Comparison of ENCODE assay signal across 19 cellular contexts in genomic region chr12:104953323-104953722, GRCh38. TPM values are rescaled to one million over a fixed set of nuclear protein-coding genes. Genes with fewer than 3 reads are reported as not detected.
DNase-seq lines count a peak whose midpoint lies in the region; ATAC-seq, FAIRE-seq and TF ChIP-seq lines count a peak whose summit lies in the region.
"Had no signal": no experiment of that assay in that cellular context is flagged by ENCODE, and none has a peak within 500 bp of the region (broad histone marks: within the 10 kb centered on the region; RNA-seq: fewer than 3 reads in every experiment).

No MANE protein-coding gene starts in this region.

- no peaks in the 10 kb centered on the region for H3K9me3 Mint-ChIP-seq in CD8-positive, alpha-beta memory T cell
- H3K9me3 Mint-ChIP-seq: CD4-positive, alpha-beta T cell; HFFc6 had no signal

- H3K36me3 Mint-ChIP-seq in CD8-positive, alpha-beta memory T cell, result peaks cover 0 to 2% (median 0%) of the 10 kb centered on the region in 3 donors

- no peak for ATAC-seq in HG02678 (IDR thresholded peaks at IDR 0.05; ENCODE audit: unreplicated experiment)
- ATAC-seq: activated CD4-positive, CD25-positive, alpha-beta regulatory T cell treated with anti-CD3 and anti-CD28 coated beads, Interleukin-2, amount 50 U/mL, for 24 hours had no signal

- H3K27ac Mint-ChIP-seq in CD8-positive, alpha-beta memory T cell, result peak overlapping the region in 1 of 8 donors; percentile 90
- H3K27ac Mint-ChIP-seq: CD4-positive, alpha-beta T cell; HFFc6 had no signal

- peaks cover 0 to 8% of the 10 kb centered on the region in 2 donors for H3K27me3 Mint-ChIP-seq in CD8-positive, alpha-beta memory T cell
- H3K27me3 Mint-ChIP-seq: CD4-positive, alpha-beta T cell had no signal

- H3K4me1 ChIP-seq in muscle layer of duodenum (ENCODE audit: control insufficient read depth in 1 of 2, insufficient read depth in 2 of 2, low read length in 2 of 2), result no peaks in the 10 kb centered on the region
- no peaks in the 10 kb centered on the region for H3K4me1 ChIP-seq in CD8-positive, alpha-beta memory T cell (ENCODE audit: insufficient read depth, low read length)
- H3K4me1 ChIP-seq: parathyroid adenoma had no signal

- TF ChIP-seq CTCF in 22Rv1 (IDR thresholded peaks at IDR 0.05) (no peak), D721Med (IDR thresholded peaks at IDR 0.05; ENCODE audit: insufficient read depth, missing control alignments) (no peak)

- H3K27me3 ChIP-seq in muscle layer of duodenum (ENCODE audit: low read depth, low read length), result no peaks in the 10 kb centered on the region
- no peaks in the 10 kb centered on the region for H3K27me3 ChIP-seq in CD8-positive, alpha-beta memory T cell (ENCODE audit: insufficient read depth, low read length, poor library complexity, severe bottlenecking)
- H3K27me3 ChIP-seq: tibial nerve had no signal

- peaks cover 6 to 10% (median 7%) of the 10 kb centered on the region in 3 donors for H3K4me1 Mint-ChIP-seq in CD8-positive, alpha-beta memory T cell

- H3K4me3 Mint-ChIP-seq in CD8-positive, alpha-beta memory T cell, result no peak overlapping the region
- H3K4me3 Mint-ChIP-seq: CD4-positive, alpha-beta T cell; HFFc6 had no signal

- H3K9me3 ChIP-seq in muscle layer of duodenum (ENCODE audit: control insufficient read depth in 1 of 2, low read length in 2 of 2), result no peaks in the 10 kb centered on the region
- no peaks in the 10 kb centered on the region for H3K9me3 ChIP-seq in CD8-positive, alpha-beta memory T cell (ENCODE audit: low read length)
- H3K9me3 ChIP-seq: tibial nerve had no signal

- FAIRE-seq in D721Med (lab: Jason Lieb, UNC), result no peak
- FAIRE-seq: A204.1 had no signal

- CTCF ChIA-PET in CD8-positive, alpha-beta memory T cell (lab: Charles Lee), result interaction anchor here (2.1 kb wide), 1 partner anchor 572 kb away, joined by 7 read pairs; no protein-coding TSS in a partner anchor

- 0 out of 2 replicates have a peak overlapping the region, but pooled peaks have one; percentile 12 for H3K27ac ChIP-seq in 22Rv1
- H3K27ac ChIP-seq in muscle layer of duodenum (ENCODE audit: low read length), result peak overlapping the region; percentile 64
- H3K27ac ChIP-seq in CD8-positive, alpha-beta memory T cell (ENCODE audit: low read depth, low read length), result no peak overlapping the region
- H3K27ac ChIP-seq: parathyroid adenoma had no signal

- DNase-seq in M059J (ENCODE audit: low read depth) (peak; percentile 29), dermis blood vessel endothelial cell (peak; percentile 7), D721Med (ENCODE audit: insufficient read length, low spot score) (no peak), OCI-M2 (lab: John Stamatoyannopoulos, UW; ENCODE audit: unreplicated experiment) (no peak)
- no peak for DNase-seq in CD8-positive, alpha-beta memory T cell
- DNase-seq: CD4-positive, alpha-beta T cell; central memory CD4-positive, alpha-beta T cell; EL; HFFc6; left cardiac atrium; NCI-H2029; T1000 had no signal

- H3K4me3 ChIP-seq in muscle layer of duodenum (ENCODE audit: low read depth in 1 of 2, low read length in 2 of 2), result no peak overlapping the region
- no peak overlapping the region for H3K4me3 ChIP-seq in CD8-positive, alpha-beta memory T cell (ENCODE audit: low read length)
- H3K4me3 ChIP-seq: tibial nerve had no signal

- POLR2A ChIA-PET in CD8-positive, alpha-beta memory T cell (lab: Charles Lee), result no interaction called here

- no peaks in the 10 kb centered on the region for H3K36me3 ChIP-seq in muscle layer of duodenum (ENCODE audit: control insufficient read depth in 1 of 2, insufficient read depth in 2 of 2, low read length in 2 of 2)
- no peaks in the 10 kb centered on the region for H3K36me3 ChIP-seq in CD8-positive, alpha-beta memory T cell (ENCODE audit: insufficient read depth, low read length)
- H3K36me3 ChIP-seq: tibial nerve had no signal

RNA-seq across cellular contexts. Expression of gene SLC41A2, which starts 4.8 kb away (rescaled TPM):
- 19.0 and 21.3 TPM in 2 replicates for total RNA-seq in M059J (2014; rRNA removed; shearing (Covaris generic))
- total RNA-seq in dermis blood vessel endothelial cell, result 6.7 and 19.4 TPM in 2 replicates
- 1 to 10 TPM; 5.9 to 6.8 TPM for total RNA-seq in CD8-positive, alpha-beta memory T cell
- polyA plus RNA-seq in CD8-positive, alpha-beta memory T cell, result not detected

RNA-seq across cellular contexts. Expression of gene NOPCHAP1, which starts 32.8 kb away (rescaled TPM):
- 6.4 and 11.6 TPM in 2 replicates for total RNA-seq in M059J (2014; rRNA removed; shearing (Covaris generic))
- total RNA-seq in dermis blood vessel endothelial cell, result 7.2 and 8.0 TPM in 2 replicates
- total RNA-seq in CD8-positive, alpha-beta memory T cell, result 10 to 100 TPM; 25.8 to 27.8 TPM
- polyA plus RNA-seq in CD8-positive, alpha-beta memory T cell, result 16.6 TPM

Comparison
In these comparisons a context has a peak if more than half of its experiments do, and no peak if none do; other contexts are left out.
1. DNase-seq: peak in M059J (single experiment) and dermis blood vessel endothelial cell (single experiment); none in CD8-positive, alpha-beta memory T cell (0 of 5), D721Med (single experiment) and OCI-M2 (single experiment).